9 cellular contexts compared by ENCODE assay signal in the genomic region with DNA sequence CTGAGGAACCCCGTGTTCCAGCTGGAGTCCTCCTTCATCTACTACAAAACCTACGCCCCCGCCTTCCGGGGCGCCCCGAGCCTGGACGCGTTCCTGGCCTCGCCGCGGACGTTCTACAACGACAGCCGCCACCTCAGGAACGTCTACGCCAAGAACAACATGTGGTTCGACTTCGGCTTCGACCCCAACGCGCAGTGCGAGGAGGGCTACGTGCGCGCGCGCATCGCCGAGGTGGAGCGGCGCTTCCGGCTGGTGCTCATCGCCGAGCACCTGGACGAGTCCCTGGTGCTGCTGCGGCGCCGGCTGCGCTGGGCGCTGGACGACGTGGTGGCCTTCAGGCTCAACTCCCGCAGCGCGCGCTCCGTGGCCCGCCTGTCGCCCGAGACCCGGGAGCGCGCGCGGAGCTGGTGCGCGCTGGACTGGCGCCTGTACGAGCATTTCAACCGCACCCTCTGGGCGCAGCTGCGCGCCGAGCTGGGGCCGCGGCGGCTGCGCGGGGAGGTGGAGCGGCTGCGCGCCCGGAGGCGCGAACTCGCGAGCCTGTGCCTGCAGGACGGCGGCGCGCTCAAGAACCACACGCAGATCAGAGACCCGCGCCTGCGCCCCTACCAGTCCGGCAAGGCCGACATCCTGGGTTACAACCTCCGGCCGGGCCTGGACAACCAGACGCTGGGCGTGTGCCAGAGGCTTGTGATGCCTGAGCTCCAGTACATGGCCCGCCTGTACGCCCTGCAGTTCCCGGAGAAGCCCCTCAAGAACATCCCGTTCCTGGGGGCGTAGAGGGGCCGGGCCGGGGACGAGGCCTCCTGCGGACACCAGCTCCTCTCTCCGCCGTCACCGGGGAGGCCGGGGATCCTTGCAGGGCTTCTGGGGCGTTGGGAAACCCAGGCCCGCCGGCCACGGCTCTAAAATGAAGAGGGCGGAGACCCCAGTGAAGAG. TPM values are rescaled to one million over a fixed set of nuclear protein-coding genes. Genes with fewer than 3 reads are reported as not detected.
DNase-seq lines count a peak whose midpoint lies in the region; ATAC-seq, FAIRE-seq and TF ChIP-seq lines count a peak whose summit lies in the region.
"Had no signal": no experiment of that assay in that cellular context is flagged by ENCODE, and none has a peak within 500 bp of the region (broad histone marks: within the 10 kb centered on the region; RNA-seq: fewer than 3 reads in every experiment).

No MANE protein-coding gene starts in this region.

- intact Hi-C loops in HepG2 (cut with micrococcal nuclease; ENCODE audit: unreplicated experiment) = loop anchor here (5.0 kb wide), 1 partner anchor 976 kb away; no protein-coding TSS in a partner anchor

- FAIRE-seq in HepG2 (lab: Jason Lieb, UNC) = no peak

- no peak for TF ChIP-seq POLR2A in HepG2 (IDR thresholded peaks at IDR 0.05; ENCODE audit: insufficient read depth in 1 of 2, low read depth in 2 of 2, low read length in 2 of 2)

- in situ Hi-C loops in HepG2 (cut with HindIII; ENCODE audit: extremely low pct_ligation_motif_present, low pct_unique_long_range_greater_than_20kb) = no loop called here

- TF ChIP-seq CTCF in SU-DHL-6 (IDR thresholded peaks at IDR 0.05; ENCODE audit: insufficient read depth, low read length, poor library complexity, severe bottlenecking) (no peak), HepG2 (CRISPR knock-in tag; IDR thresholded peaks at IDR 0.05) (no peak)

- no peaks in the 10 kb centered on the region for H3K9me3 ChIP-seq in SU-DHL-6 (ENCODE audit: insufficient read depth, low read length)
- H3K9me3 ChIP-seq in HepG2 (ENCODE audit: low read length) = no peaks in the 10 kb centered on the region

- WGBS in HepG2 (ENCODE audit: low lambda C conversion rate) = 96% methylated on average over 102 of the region's 109 CpGs

- CTCF ChIA-PET in HepG2 (lab: Yijun Ruan, JAX; ENCODE audit: low intra/inter-chr PET ratio, low total read pairs) = no interaction called here

- H3K4me3 ChIP-seq in SU-DHL-6 (ENCODE audit: insufficient read depth, low read length, poor library complexity, severe bottlenecking) (peak overlapping the region; percentile 20), HepG2 (replicated peaks in 1 of 3; ENCODE audit: insufficient read depth in 1 of 3, low read depth in 2 of 3, low read length in 3 of 3) (no peak overlapping the region)

- TF ChIP-seq RAD21 in HepG2 (CRISPR knock-in tag; IDR thresholded peaks at IDR 0.05) = no peak

- TF ChIP-seq EP300 in HepG2 (IDR thresholded peaks at IDR 0.05; ENCODE audit: low read depth in 2 of 2, low read length in 2 of 2) = no peak
- TF ChIP-seq EP300 in HepG2 (CRISPR knock-in tag; IDR thresholded peaks at IDR 0.05; ENCODE audit: borderline replicate concordance) = no peak

- H3K27me3 ChIP-seq in SU-DHL-6 (ENCODE audit: low read length) (no peaks in the 10 kb centered on the region), HepG2 (ENCODE audit: control insufficient read depth in 1 of 2, insufficient read depth in 2 of 2, low read length in 2 of 2) (no peaks in the 10 kb centered on the region; a peak in 1 of 5 replicates)

- peak overlapping the region; percentile 80 for H3K4me3 Mint-ChIP-seq in stimulated activated effector memory CD8-positive, alpha-beta T cell treated with anti-CD3 and anti-CD28 coated beads, Interleukin-12 subunit alpha, Interleukin-12 subunit beta, amount 100 ng/mL, for 72 hours

- peaks cover 13% of the 10 kb centered on the region for H3K4me1 Mint-ChIP-seq in stimulated activated effector memory CD8-positive, alpha-beta T cell treated with anti-CD3 and anti-CD28 coated beads, Interleukin-12 subunit alpha, Interleukin-12 subunit beta, amount 100 ng/mL, for 72 hours

- H3K9me2 ChIP-seq in SU-DHL-6 (replicated peaks; ENCODE audit: insufficient read depth, low read length) = no peaks in the 10 kb centered on the region

- peaks cover 29% of the 10 kb centered on the region for H3K4me1 ChIP-seq in HepG2 (ENCODE audit: insufficient read depth, low read length)

- H3F3A ChIP-seq in SU-DHL-6 (ENCODE audit: insufficient read depth) = no peaks in the 10 kb centered on the region

- no peaks in the 10 kb centered on the region for H3K36me3 Mint-ChIP-seq in stimulated activated effector memory CD8-positive, alpha-beta T cell treated with anti-CD3 and anti-CD28 coated beads, Interleukin-12 subunit alpha, Interleukin-12 subunit beta, amount 100 ng/mL, for 72 hours

- H3K36me3 ChIP-seq in SU-DHL-6 (ENCODE audit: low read length) (no peaks in the 10 kb centered on the region), HepG2 (replicated peaks in 1 of 2; ENCODE audit: control insufficient read depth in 1 of 2, insufficient read depth in 2 of 2, low read length in 2 of 2) (no peaks in the 10 kb centered on the region)

- BruUV-seq in HepG2 (replicated peaks; lab: Mats Ljungman, UMichigan) = no TSS peak

- H2AFZ ChIP-seq in SU-DHL-6 (ENCODE audit: low read depth, low read length, severe bottlenecking) (peak overlapping the region; percentile 43), HepG2 (ENCODE audit: low read length) (no peak overlapping the region)

- H3K27ac Mint-ChIP-seq in stimulated activated effector memory CD8-positive, alpha-beta T cell treated with anti-CD3 and anti-CD28 coated beads, Interleukin-12 subunit alpha, Interleukin-12 subunit beta, amount 100 ng/mL, for 72 hours = peak overlapping the region; percentile 74

- H3K79me2 ChIP-seq in SU-DHL-6 (ENCODE audit: insufficient read depth, low read length) = no peaks in the 10 kb centered on the region
- peaks cover 7% of the 10 kb centered on the region for H3K79me2 ChIP-seq in HepG2 (ENCODE audit: insufficient read depth, low read length)

- POLR2A ChIA-PET in HepG2 (lab: Yijun Ruan, JAX) = interaction anchor here (2.8 kb wide), 1 partner anchor 30 kb away, joined by 26 read pairs; no protein-coding TSS in a partner anchor

- peak; percentile 50 for ATAC-seq in HG02798 (IDR thresholded peaks at IDR 0.05; ENCODE audit: poor library complexity, unreplicated experiment)
- ATAC-seq in HepG2 = no peak
- peak; percentile 77 for ATAC-seq in stimulated activated effector memory CD8-positive, alpha-beta T cell treated with anti-CD3 and anti-CD28 coated beads, Interleukin-12 subunit alpha, Interleukin-12 subunit beta, amount 100 ng/mL, for 72 hours
- no peak for ATAC-seq in HG03520 (IDR thresholded peaks at IDR 0.05; ENCODE audit: unreplicated experiment)
- no peak for ATAC-seq in HG02870 (IDR thresholded peaks at IDR 0.05; ENCODE audit: unreplicated experiment)

- peak; percentile 14 for DNase-seq in DMS 273 treated with DMSO at 0.1 percent for 48 hours (lab: John Stamatoyannopoulos, UW)
- DNase-seq in HepG2 (ENCODE audit: low spot score) = no peak
- DNase-seq in stimulated activated effector memory CD8-positive, alpha-beta T cell treated with anti-CD3 and anti-CD28 coated beads, Interleukin-12 subunit alpha, Interleukin-12 subunit beta, amount 100 ng/mL, for 72 hours (ENCODE audit: low spot score in 2 of 2) = peak in 1 of 2 donors; percentile 72

- H3K4me2 ChIP-seq in SU-DHL-6 (ENCODE audit: low read depth, low read length, poor library complexity, severe bottlenecking) (peak overlapping the region; percentile 44), HepG2 (ENCODE audit: low read depth, low read length) (no peak overlapping the region)

- no peak overlapping the region for H3K27ac ChIP-seq in SU-DHL-6 (ENCODE audit: low read depth, low read length)
- H3K27ac ChIP-seq in cingulate gyrus (ENCODE audit: low read depth, low read length) = peak overlapping the region; percentile 69
- H3K27ac ChIP-seq in HepG2 (ENCODE audit: extremely low read length, insufficient read depth, low read length) = no peak overlapping the region

- H3K9ac ChIP-seq in SU-DHL-6 (ENCODE audit: low read length) (peak overlapping the region; percentile 23; the same call in 1 of the 2 replicates), HepG2 (ENCODE audit: insufficient read depth, low read depth, low read length) (no peak overlapping the region)

- no peaks in the 10 kb centered on the region for H4K20me1 ChIP-seq in SU-DHL-6 (ENCODE audit: low read depth, low read length)
- H4K20me1 ChIP-seq in HepG2 (ENCODE audit: insufficient read depth, low read length) = no peaks in the 10 kb centered on the region

- no peaks in the 10 kb centered on the region for H3K9me3 Mint-ChIP-seq in stimulated activated effector memory CD8-positive, alpha-beta T cell treated with anti-CD3 and anti-CD28 coated beads, Interleukin-12 subunit alpha, Interleukin-12 subunit beta, amount 100 ng/mL, for 72 hours

RNA-seq across cellular contexts. Expression of a gene that starts 5.3 kb away (rescaled TPM):
- 104 and 107 TPM in 2 replicates for total RNA-seq in HepG2 (2016; rRNA removed; fragmentation: Illumina TruSeq; extraction: Trizol)
- total RNA-seq in HepG2 (2016; cell fraction: cytosol; rRNA removed; fragmentation: Illumina TruSeq; extraction: Trizol; ENCODE audit: low read depth) = 27.0 and 30.1 TPM in 2 replicates
- 108 and 118 TPM in 2 replicates for total RNA-seq in HepG2 (2016; cell fraction: insoluble cytoplasmic fraction; rRNA removed; fragmentation: Illumina TruSeq; extraction: Trizol)
- total RNA-seq in HepG2 (2016; cell fraction: membrane; rRNA removed; fragmentation: Illumina TruSeq; extraction: Trizol) = 67.8 and 70.6 TPM in 2 replicates
- 43.9 and 53.0 TPM in 2 replicates for total RNA-seq in HepG2 (2016; cell fraction: nucleus; rRNA removed; fragmentation: Illumina TruSeq; extraction: Trizol)
- 53.5 and 71.4 TPM in 2 replicates for polyA plus RNA-seq in HepG2 (2011; rRNA removed)
- polyA plus RNA-seq in HepG2 (2011; cell fraction: cytosol; rRNA removed) = 52.8 and 126 TPM in 2 replicates
- 167 and 187 TPM in 2 replicates for polyA plus RNA-seq in HepG2 (2011; cell fraction: nucleus; rRNA removed)
- 34.5 and 40.6 TPM in 2 replicates for polyA plus RNA-seq in HepG2 (2012)
- 23.8 and 25.7 TPM in 2 replicates for polyA plus RNA-seq in HepG2 (2016; cell fraction: cytosol; fragmentation: Illumina TruSeq; extraction: Trizol; ENCODE audit: low read depth)
- 96.8 and 121 TPM in 2 replicates for polyA plus RNA-seq in HepG2 (2016; cell fraction: insoluble cytoplasmic fraction; fragmentation: Illumina TruSeq; extraction: Trizol; ENCODE audit: low read depth)
- 48.5 and 51.3 TPM in 2 replicates for polyA plus RNA-seq in HepG2 (2016; cell fraction: membrane; fragmentation: Illumina TruSeq; extraction: Trizol; ENCODE audit: low read depth)
- polyA plus RNA-seq in HepG2 (2016; cell fraction: nucleus; fragmentation: Illumina TruSeq; extraction: Trizol; ENCODE audit: insufficient read depth, low read depth) = 84.0 and 95.2 TPM in 2 replicates
- 114 TPM in 1 of 2 replicates, not detected in the other for polyA minus RNA-seq in HepG2 (2011; rRNA and poly(A)+ RNA removed; ENCODE audit: low replicate concordance)
- polyA minus RNA-seq in HepG2 (2011; cell fraction: cytosol; rRNA and poly(A)+ RNA removed) = 45.5 and 50.7 TPM in 2 replicates
- 32.4 and 35.0 TPM in 2 replicates for polyA minus RNA-seq in HepG2 (2011; cell fraction: nucleus; rRNA and poly(A)+ RNA removed)

RNA-seq across cellular contexts. Expression of a gene that starts 27.0 kb away (rescaled TPM):
- total RNA-seq in HepG2 (2016; rRNA removed; fragmentation: Illumina TruSeq; extraction: Trizol) = 0.20 and 0.72 TPM in 2 replicates
- 0.30 TPM in 1 of 2 replicates, not detected in the other for total RNA-seq in HepG2 (2016; cell fraction: cytosol; rRNA removed; fragmentation: Illumina TruSeq; extraction: Trizol; ENCODE audit: low read depth)
- 0.32 and 0.36 TPM in 2 replicates for total RNA-seq in HepG2 (2016; cell fraction: insoluble cytoplasmic fraction; rRNA removed; fragmentation: Illumina TruSeq; extraction: Trizol)
- total RNA-seq in HepG2 (2016; cell fraction: membrane; rRNA removed; fragmentation: Illumina TruSeq; extraction: Trizol) = 0.34 and 0.52 TPM in 2 replicates
- 0.72 and 0.75 TPM in 2 replicates for total RNA-seq in HepG2 (2016; cell fraction: nucleus; rRNA removed; fragmentation: Illumina TruSeq; extraction: Trizol)
- 0.17 and 0.30 TPM in 2 replicates for polyA plus RNA-seq in HepG2 (2011; rRNA removed)
- 0.14 and 0.27 TPM in 2 replicates for polyA plus RNA-seq in HepG2 (2011; cell fraction: cytosol; rRNA removed)
- 4.0 and 5.9 TPM in 2 replicates for polyA plus RNA-seq in HepG2 (2011; cell fraction: nucleus; rRNA removed)
- 0.87 and 1.1 TPM in 2 replicates for polyA plus RNA-seq in HepG2 (2012)
- 0.07 TPM in 1 of 2 replicates, not detected in the other for polyA plus RNA-seq in HepG2 (2016; cell fraction: cytosol; fragmentation: Illumina TruSeq; extraction: Trizol; ENCODE audit: low read depth)
- 0.29 and 0.79 TPM in 2 replicates for polyA plus RNA-seq in HepG2 (2016; cell fraction: insoluble cytoplasmic fraction; fragmentation: Illumina TruSeq; extraction: Trizol; ENCODE audit: low read depth)
- polyA plus RNA-seq in HepG2 (2016; cell fraction: membrane; fragmentation: Illumina TruSeq; extraction: Trizol; ENCODE audit: low read depth) = 0.31 and 0.40 TPM in 2 replicates
- 2.5 and 3.4 TPM in 2 replicates for polyA plus RNA-seq in HepG2 (2016; cell fraction: nucleus; fragmentation: Illumina TruSeq; extraction: Trizol; ENCODE audit: insufficient read depth, low read depth)
- 2.6 TPM in 1 of 2 replicates, not detected in the other for polyA minus RNA-seq in HepG2 (2011; rRNA and poly(A)+ RNA removed; ENCODE audit: low replicate concordance)
- polyA minus RNA-seq in HepG2 (2011; cell fraction: cytosol; rRNA and poly(A)+ RNA removed) = 1.1 and 1.4 TPM in 2 replicates
- 1.9 and 2.1 TPM in 2 replicates for polyA minus RNA-seq in HepG2 (2011; cell fraction: nucleus; rRNA and poly(A)+ RNA removed)
- total RNA-seq: T-helper 1 cell treated with Interleukin-12 subunit alpha and Interleukin-12 subunit beta and Interleukin-4 antibody, amounts not matched to agents 30 ng/mL and 1 ng/mL, for 36 hours had no signal

RNA-seq across cellular contexts. Expression of a gene that starts 55.0 kb away (rescaled TPM):
- not detected in 2 replicates for total RNA-seq in HepG2 (2016; rRNA removed; fragmentation: Illumina TruSeq; extraction: Trizol)
- not detected in 2 replicates for total RNA-seq in HepG2 (2016; cell fraction: cytosol; rRNA removed; fragmentation: Illumina TruSeq; extraction: Trizol; ENCODE audit: low read depth)
- total RNA-seq in HepG2 (2016; cell fraction: insoluble cytoplasmic fraction; rRNA removed; fragmentation: Illumina TruSeq; extraction: Trizol) = 0.11 TPM in 1 of 2 replicates, not detected in the other
- 0.09 TPM in 1 of 2 replicates, not detected in the other for total RNA-seq in HepG2 (2016; cell fraction: membrane; rRNA removed; fragmentation: Illumina TruSeq; extraction: Trizol)
- total RNA-seq in HepG2 (2016; cell fraction: nucleus; rRNA removed; fragmentation: Illumina TruSeq; extraction: Trizol) = 0.59 TPM in 1 of 2 replicates, not detected in the other
- polyA plus RNA-seq in HepG2 (2011; rRNA removed) = 0.04 and 0.31 TPM in 2 replicates
- polyA plus RNA-seq in HepG2 (2011; cell fraction: cytosol; rRNA removed) = 0.15 and 0.24 TPM in 2 replicates
- 0.18 and 0.19 TPM in 2 replicates for polyA plus RNA-seq in HepG2 (2011; cell fraction: nucleus; rRNA removed)
- not detected in 2 replicates for polyA plus RNA-seq in HepG2 (2012)
- polyA plus RNA-seq in HepG2 (2016; cell fraction: cytosol; fragmentation: Illumina TruSeq; extraction: Trizol; ENCODE audit: low read depth) = 0.41 TPM in 1 of 2 replicates, not detected in the other
- polyA plus RNA-seq in HepG2 (2016; cell fraction: insoluble cytoplasmic fraction; fragmentation: Illumina TruSeq; extraction: Trizol; ENCODE audit: low read depth) = not detected in 2 replicates
- not detected in 2 replicates for polyA plus RNA-seq in HepG2 (2016; cell fraction: membrane; fragmentation: Illumina TruSeq; extraction: Trizol; ENCODE audit: low read depth)
- polyA plus RNA-seq in HepG2 (2016; cell fraction: nucleus; fragmentation: Illumina TruSeq; extraction: Trizol; ENCODE audit: insufficient read depth, low read depth) = not detected in 2 replicates
- 0.70 TPM in 1 of 2 replicates, not detected in the other for polyA minus RNA-seq in HepG2 (2011; rRNA and poly(A)+ RNA removed; ENCODE audit: low replicate concordance)
- not detected in 2 replicates for polyA minus RNA-seq in HepG2 (2011; cell fraction: cytosol; rRNA and poly(A)+ RNA removed)
- not detected in 2 replicates for polyA minus RNA-seq in HepG2 (2011; cell fraction: nucleus; rRNA and poly(A)+ RNA removed)

Comparison
In these comparisons a context has a peak if more than half of its experiments do, and no peak if none do; other contexts are left out.
1. ATAC-seq: peak in HG02798 (single experiment) and stimulated activated effector memory CD8-positive, alpha-beta T cell treated with anti-CD3 and anti-CD28 coated beads, Interleukin-12 subunit alpha, Interleukin-12 subunit beta, amount 100 ng/mL, for 72 hours (single experiment); none in HepG2 (single experiment), HG03520 (single experiment) and HG02870 (single experiment).